Comparison of ENCODE assay signal across 8 cellular contexts in genomic region chr4:121096629-121097028, GRCh38. TPM values are rescaled to one million over a fixed set of nuclear protein-coding genes. Genes with fewer than 3 reads are reported as not detected.
DNase-seq lines count a peak whose midpoint lies in the region; ATAC-seq, FAIRE-seq and TF ChIP-seq lines count a peak whose summit lies in the region.

No MANE protein-coding gene starts in this region.

- H3K36me3 ChIP-seq in hepatocyte (replicated peaks; ENCODE audit: insufficient read depth, low read depth) (no peaks in the 10 kb centered on the region), uterus (no peaks in the 10 kb centered on the region)

- FAIRE-seq in TTC549 (lab: Jason Lieb, UNC): peak; percentile 92

- no peaks in the 10 kb centered on the region for H3K9me3 Mint-ChIP-seq in HFFc6

- H3K4me3 Mint-ChIP-seq in HFFc6: no peak overlapping the region

- H4K20me1 ChIP-seq in hepatocyte (ENCODE audit: insufficient read depth, poor library complexity, severe bottlenecking): no peaks in the 10 kb centered on the region

- no peak overlapping the region for H3K27ac Mint-ChIP-seq in HFFc6

- H3K27me3 ChIP-seq in hepatocyte (no peaks in the 10 kb centered on the region), uterus (no peaks in the 10 kb centered on the region)

- TF ChIP-seq POLR2A in uterus (IDR thresholded peaks at IDR 0.05): no peak

- no peak overlapping the region for H2AFZ ChIP-seq in hepatocyte

- no peaks in the 10 kb centered on the region for H3K4me1 ChIP-seq in hepatocyte (ENCODE audit: insufficient read depth)
- no peaks in the 10 kb centered on the region for H3K4me1 ChIP-seq in uterus

- H3K36me3 Mint-ChIP-seq in HFFc6 (ENCODE audit: low read depth): no peaks in the 10 kb centered on the region

- H3K27me3 Mint-ChIP-seq in HFFc6 (ENCODE audit: insufficient read depth): no peaks in the 10 kb centered on the region; the same call in 1 of the 2 replicates

- H3K4me1 Mint-ChIP-seq in HFFc6 (ENCODE audit: low read depth): no peaks in the 10 kb centered on the region

- H3K27ac ChIP-seq in hepatocyte: no peak overlapping the region
- H3K27ac ChIP-seq in uterus: no peak overlapping the region

- no peaks in the 10 kb centered on the region for H3K9me2 ChIP-seq in hepatocyte (replicated peaks; ENCODE audit: insufficient read depth)

- intact Hi-C loops in uterus (cut with DNase I; ENCODE audit: low total_unique reads): no loop called here

- 16% methylated on average over 2 of the region's 2 CpGs for WGBS in hepatocyte (ENCODE audit: low lambda C conversion rate, missing lambda C conversion rate)

- TF ChIP-seq CTCF in AG09309 (IDR thresholded peaks at IDR 0.05; ENCODE audit: control insufficient read depth, insufficient read depth, low read depth, low read length, missing control alignments) (peak; percentile 28), HFFc6 (IDR thresholded peaks at IDR 0.05) (peak; percentile 83), hepatocyte (IDR thresholded peaks at IDR 0.05; ENCODE audit: poor library complexity) (peak; percentile 83), uterus (IDR thresholded peaks at IDR 0.05) (peak; percentile 43 to 64 (median 56))

- no peaks in the 10 kb centered on the region for H3K79me2 ChIP-seq in hepatocyte

- peak; percentile 25 for DNase-seq in AG09309 (ENCODE audit: low read depth)
- DNase-seq in HFFc6: peak; percentile 46
- peak; percentile 26 for DNase-seq in hepatocyte (ENCODE audit: low spot score)
- DNase-seq in uterus: no peak
- DNase-seq in NCI-H146 (lab: John Stamatoyannopoulos, UW): no peak
- no peak for DNase-seq in T-helper 1 cell

- H3K4me3 ChIP-seq in AG09309 (ENCODE audit: control insufficient read depth, low read depth, low read length): no peak overlapping the region
- no peak overlapping the region for H3K4me3 ChIP-seq in hepatocyte
- H3K4me3 ChIP-seq in uterus: no peak overlapping the region

- H3K9me3 ChIP-seq in hepatocyte (ENCODE audit: low read depth) (no peaks in the 10 kb centered on the region), uterus (no peaks in the 10 kb centered on the region)

- no peak overlapping the region for H3K4me2 ChIP-seq in hepatocyte

- no peak for ATAC-seq in GM18520 (IDR thresholded peaks at IDR 0.05; ENCODE audit: unreplicated experiment)

RNA-seq across cellular contexts. Expression of gene NDNF, which starts 24.3 kb away (rescaled TPM):
- under 1 TPM in 2 of 6 experiments, not detected in 4; 0.12 to 0.14 TPM for total RNA-seq in HFFc6 (2021; fragmentation: NEBNext Ultra II Directional; extraction: Animal tissue kit (Norgen Biotek cat#: 25700))
- total RNA-seq in hepatocyte (27.5 and 30.5 TPM in 2 replicates), uterus (10 to 100 TPM in 1 of 4 donors, 1 to 10 TPM in 3; 1.5 to 10.9 (median 8.0) TPM)
- polyA plus RNA-seq in hepatocyte: 13.6 and 19.5 TPM in 2 replicates

Comparison
In these comparisons a context has a peak if more than half of its experiments do, and no peak if none do; other contexts are left out.
1. DNase-seq: peak in AG09309 (single experiment), HFFc6 (single experiment) and hepatocyte (single experiment); none in uterus (0 of 2), NCI-H146 (single experiment) and T-helper 1 cell (0 of 5).
2. CTCF ChIP-seq: peak in every context shown above with its lines; median percentile 83 in HFFc6; 83 in hepatocyte; 56 in uterus; 28 in AG09309.